Comparison of ENCODE assay signal across 1 cellular context in genomic region chr12:12294215-12295005, GRCh38.
TF ChIP-seq lines count a peak whose summit lies in the region.

No MANE protein-coding gene starts in this region.

TF ChIP-seq in HepG2, 621 proteins besides CTCF, POLR2A, EP300 and RAD21 (continued from another document):
- TF ChIP-seq ZNF784 (CRISPR knock-in tag; IDR thresholded peaks at IDR 0.05; ENCODE audit: borderline replicate concordance) (no peak), EED (CRISPR knock-in tag; IDR thresholded peaks at IDR 0.05) (no peak), HNRNPK (IDR thresholded peaks at IDR 0.05; ENCODE audit: low read depth, low read length, poor library complexity, severe bottlenecking) (no peak), DNMT1 (CRISPR knock-in tag; IDR thresholded peaks at IDR 0.05) (no peak), JDP2 (CRISPR knock-in tag; IDR thresholded peaks at IDR 0.05; ENCODE audit: borderline replicate concordance) (no peak), ZFAT (CRISPR knock-in tag; conservative IDR thresholded peaks at IDR 0.05) (no peak), ZNF703 (CRISPR knock-in tag; IDR thresholded peaks at IDR 0.05; ENCODE audit: borderline replicate concordance) (no peak), ZNF788 (CRISPR knock-in tag; IDR thresholded peaks at IDR 0.05; ENCODE audit: borderline replicate concordance) (no peak), MAX (IDR thresholded peaks at IDR 0.05) (no peak), CENPT (CRISPR knock-in tag; IDR thresholded peaks at IDR 0.05; ENCODE audit: low read depth) (no peak), SETDB1 (CRISPR knock-in tag; IDR thresholded peaks at IDR 0.05; ENCODE audit: borderline replicate concordance) (no peak), NFE2 (CRISPR knock-in tag; IDR thresholded peaks at IDR 0.05) (no peak), TCF7L2 (IDR thresholded peaks at IDR 0.05; ENCODE audit: low read depth, low read length) (no peak), SNAPC2 (CRISPR knock-in tag; IDR thresholded peaks at IDR 0.05) (no peak), ZNF737 (CRISPR knock-in tag; IDR thresholded peaks at IDR 0.05; ENCODE audit: borderline replicate concordance) (no peak), MBNL3 (CRISPR knock-in tag; conservative IDR thresholded peaks at IDR 0.05) (no peak), ARHGAP35 (CRISPR knock-in tag; IDR thresholded peaks at IDR 0.05; ENCODE audit: borderline replicate concordance) (no peak), USF2 (IDR thresholded peaks at IDR 0.05; ENCODE audit: low read depth, low read length) (peak; percentile 67), USF2 (CRISPR knock-in tag; IDR thresholded peaks at IDR 0.05; ENCODE audit: borderline replicate concordance) (no peak), ZMYM4 (CRISPR knock-in tag; IDR thresholded peaks at IDR 0.05) (peak; percentile 15; the same call in 1 of the 2 replicates)
- TF ChIP-seq, protein P1, sequence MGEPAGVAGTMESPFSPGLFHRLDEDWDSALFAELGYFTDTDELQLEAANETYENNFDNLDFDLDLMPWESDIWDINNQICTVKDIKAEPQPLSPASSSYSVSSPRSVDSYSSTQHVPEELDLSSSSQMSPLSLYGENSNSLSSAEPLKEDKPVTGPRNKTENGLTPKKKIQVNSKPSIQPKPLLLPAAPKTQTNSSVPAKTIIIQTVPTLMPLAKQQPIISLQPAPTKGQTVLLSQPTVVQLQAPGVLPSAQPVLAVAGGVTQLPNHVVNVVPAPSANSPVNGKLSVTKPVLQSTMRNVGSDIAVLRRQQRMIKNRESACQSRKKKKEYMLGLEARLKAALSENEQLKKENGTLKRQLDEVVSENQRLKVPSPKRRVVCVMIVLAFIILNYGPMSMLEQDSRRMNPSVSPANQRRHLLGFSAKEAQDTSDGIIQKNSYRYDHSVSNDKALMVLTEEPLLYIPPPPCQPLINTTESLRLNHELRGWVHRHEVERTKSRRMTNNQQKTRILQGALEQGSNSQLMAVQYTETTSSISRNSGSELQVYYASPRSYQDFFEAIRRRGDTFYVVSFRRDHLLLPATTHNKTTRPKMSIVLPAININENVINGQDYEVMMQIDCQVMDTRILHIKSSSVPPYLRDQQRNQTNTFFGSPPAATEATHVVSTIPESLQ (CRISPR knock-in tag; conservative IDR thresholded peaks at IDR 0.05) = no peak
